Comparison of ENCODE assay signal across 8 cellular contexts in the genomic region with DNA sequence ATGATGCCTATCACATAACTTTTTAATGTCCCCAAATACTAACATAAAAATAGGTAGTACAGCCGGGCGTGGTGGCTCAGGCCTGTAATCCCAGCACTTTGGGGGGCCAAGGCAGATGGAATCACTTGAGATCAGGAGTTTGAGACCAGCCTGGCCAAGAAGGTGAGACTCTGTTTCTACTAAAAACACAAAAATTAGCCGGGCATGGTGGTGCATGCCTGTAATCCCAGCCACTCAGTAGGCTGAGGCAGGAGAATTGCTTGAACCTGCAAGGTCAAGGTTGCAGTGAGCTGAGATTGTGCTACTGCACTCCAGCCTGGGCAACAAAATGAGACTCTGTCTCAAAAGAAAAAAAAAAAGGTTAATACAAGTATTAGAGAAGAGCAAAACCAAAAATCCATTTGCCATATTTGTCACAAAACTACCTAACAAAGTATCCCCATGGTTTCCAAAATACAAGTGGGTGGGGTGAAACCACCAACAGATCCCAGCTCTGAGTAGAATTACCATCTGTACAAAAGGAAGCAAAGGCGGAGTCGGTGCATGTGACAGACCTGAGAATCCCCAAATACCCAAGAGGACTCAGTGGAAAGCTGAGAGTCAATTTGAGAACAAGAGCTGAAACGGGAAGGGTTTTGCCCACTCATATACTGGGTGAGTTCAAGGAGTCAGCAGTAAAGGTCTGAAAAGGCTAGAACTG.
DNase-seq lines count a peak whose midpoint lies in the region; ATAC-seq lines count a peak whose summit lies in the region.

No MANE protein-coding gene starts in this region.

- peaks cover 29 to 32% of the 10 kb centered on the region in 2 donors for H3K9me3 Mint-ChIP-seq in activated naive CD4-positive, alpha-beta T cell treated with anti-CD3 and anti-CD28 coated beads, Interleukin-2, amount 50 U/mL, for 72 hours
- H3K9me3 Mint-ChIP-seq in stimulated activated naive B cell treated with anti-CD40 and anti-IgM and Interleukin-4, amounts not matched to agents 10 μg/mL and 1 μg/mL and 100 μg/mL, for 72 hours = peaks cover 4 to 8% of the 10 kb centered on the region in 2 donors

- peak overlapping the region in 1 of 2 donors; percentile 3 for H3K4me3 Mint-ChIP-seq in stimulated activated naive B cell treated with anti-CD40 and anti-IgM and Interleukin-4, amounts not matched to agents 10 μg/mL and 1 μg/mL and 100 μg/mL, for 72 hours

- peak; percentile 72 for DNase-seq in activated CD8-positive, alpha-beta memory T cell treated with anti-CD3 and anti-CD28 coated beads for 24 hours
- DNase-seq in activated CD8-positive, alpha-beta memory T cell treated with anti-CD3 and anti-CD28 coated beads, Interleukin-2, amount 50 U/mL, for 4 hours = no peak
- peak; percentile 68 to 80 for DNase-seq in activated naive CD4-positive, alpha-beta T cell treated with anti-CD3 and anti-CD28 coated beads, Interleukin-2, amount 50 U/mL, for 72 hours (ENCODE audit: low spot score in 2 of 2)
- DNase-seq in stimulated activated naive B cell treated with anti-CD40 and anti-IgM and Interleukin-4, amounts not matched to agents 10 μg/mL and 1 μg/mL and 100 μg/mL, for 72 hours = peak; percentile 87
- DNase-seq in OCI-M1 (lab: John Stamatoyannopoulos, UW) (no peak), AG08395 (ENCODE audit: low spot score) (no peak), NCI-H1436 (lab: John Stamatoyannopoulos, UW) (no peak)

- peak; percentile 38 for ATAC-seq in HG03108 (IDR thresholded peaks at IDR 0.05; ENCODE audit: unreplicated experiment)
- peak; percentile 53 to 62 for ATAC-seq in activated naive CD4-positive, alpha-beta T cell treated with anti-CD3 and anti-CD28 coated beads, Interleukin-2, amount 50 U/mL, for 72 hours
- peak; percentile 56 to 58 for ATAC-seq in stimulated activated naive B cell treated with anti-CD40 and anti-IgM and Interleukin-4, amounts not matched to agents 10 μg/mL and 1 μg/mL and 100 μg/mL, for 72 hours (replicated peaks)

- peak overlapping the region; percentile 93 to 96 for H3K27ac Mint-ChIP-seq in activated naive CD4-positive, alpha-beta T cell treated with anti-CD3 and anti-CD28 coated beads, Interleukin-2, amount 50 U/mL, for 72 hours
- peak overlapping the region; percentile 93 for H3K27ac Mint-ChIP-seq in stimulated activated naive B cell treated with anti-CD40 and anti-IgM and Interleukin-4, amounts not matched to agents 10 μg/mL and 1 μg/mL and 100 μg/mL, for 72 hours

- H3K36me3 Mint-ChIP-seq in activated naive CD4-positive, alpha-beta T cell treated with anti-CD3 and anti-CD28 coated beads, Interleukin-2, amount 50 U/mL, for 72 hours = peaks cover 24 to 46% of the 10 kb centered on the region in 2 donors
- H3K36me3 Mint-ChIP-seq in stimulated activated naive B cell treated with anti-CD40 and anti-IgM and Interleukin-4, amounts not matched to agents 10 μg/mL and 1 μg/mL and 100 μg/mL, for 72 hours = peaks cover 0 to 3% of the 10 kb centered on the region in 2 donors

- no peaks in the 10 kb centered on the region for H3K27me3 Mint-ChIP-seq in stimulated activated naive B cell treated with anti-CD40 and anti-IgM and Interleukin-4, amounts not matched to agents 10 μg/mL and 1 μg/mL and 100 μg/mL, for 72 hours

- H3K4me1 Mint-ChIP-seq in stimulated activated naive B cell treated with anti-CD40 and anti-IgM and Interleukin-4, amounts not matched to agents 10 μg/mL and 1 μg/mL and 100 μg/mL, for 72 hours = peaks cover 70 to 96% of the 10 kb centered on the region in 2 donors

Comparison
In these comparisons a context has a peak if more than half of its experiments do, and no peak if none do; other contexts are left out.
1. DNase-seq: peak in activated CD8-positive, alpha-beta memory T cell treated with anti-CD3 and anti-CD28 coated beads for 24 hours (single experiment), activated naive CD4-positive, alpha-beta T cell treated with anti-CD3 and anti-CD28 coated beads, Interleukin-2, amount 50 U/mL, for 72 hours (2 of 2) and stimulated activated naive B cell treated with anti-CD40 and anti-IgM and Interleukin-4, amounts not matched to agents 10 μg/mL and 1 μg/mL and 100 μg/mL, for 72 hours (single experiment); none in activated CD8-positive, alpha-beta memory T cell treated with anti-CD3 and anti-CD28 coated beads, Interleukin-2, amount 50 U/mL, for 4 hours (single experiment), OCI-M1 (single experiment), AG08395 (single experiment) and NCI-H1436 (single experiment).
2. Peak in every context shown above with its lines, with median percentiles within 50 percentile points of each other: ATAC-seq.